In the genomic region with DNA sequence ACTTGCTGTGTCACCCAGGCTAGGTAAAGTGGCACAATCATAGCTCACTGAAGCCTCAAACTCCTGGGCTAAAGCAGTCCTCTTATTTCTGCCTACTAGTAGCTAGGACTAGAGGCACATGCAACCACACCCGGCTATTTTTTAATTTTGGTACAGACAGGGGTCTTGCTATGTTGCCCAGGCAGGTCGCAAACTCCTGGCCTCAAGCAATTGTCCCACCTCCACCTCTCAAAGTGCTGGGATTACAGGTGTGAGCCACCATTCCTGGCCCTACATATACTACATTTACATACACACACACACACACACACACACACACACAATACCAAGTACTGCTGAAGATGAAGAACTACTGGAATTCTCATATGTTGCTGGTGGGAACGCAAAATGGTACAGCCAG, we compare ENCODE assay signal across 30 cellular contexts. TPM values are rescaled to one million over a fixed set of nuclear protein-coding genes. Genes with fewer than 3 reads are reported as not detected.
"Had no signal": no experiment of that assay in that cellular context is flagged by ENCODE, and none has a peak within 500 bp of the region (broad histone marks: within the 10 kb centered on the region; RNA-seq: fewer than 3 reads in every experiment).

No MANE protein-coding gene starts in this region.

- H3K27me3 ChIP-seq: stomach, suprapubic skin, testis, thyroid gland, tibial artery, tibial nerve, transverse colon, upper lobe of left lung, upper lobe of right lung, uterus, vagina had no signal

- H3K9me3 Mint-ChIP-seq: stimulated activated effector memory CD8-positive, alpha-beta T cell treated with anti-CD3 and anti-CD28 coated beads, Interleukin-12 subunit alpha, Interleukin-12 subunit beta, amount 100 ng/mL, for 72 hours; stimulated activated memory B cell treated with anti-CD40 and anti-IgM and Interleukin-4, amounts not matched to agents 10 μg/mL and 1 μg/mL and 100 μg/mL, for 72 hours; stimulated activated naive B cell treated with anti-CD40 and anti-IgM and Interleukin-4, amounts not matched to agents 10 μg/mL and 1 μg/mL and 100 μg/mL, for 72 hours; stimulated activated naive CD8-positive, alpha-beta T cell treated with anti-CD3 and anti-CD28 coated beads, Interleukin-15, amount 100 ng/mL, for 72 hours; stimulated activated naive CD8-positive, alpha-beta T cell treated with anti-CD3 and anti-CD28 coated beads, Interleukin-15, Interleukin-2, amounts not matched to agents 100 ng/mL and 50 ng/mL, for 24 hours; type B pancreatic cell had no signal

- H3K9me3 ChIP-seq: stomach, suprapubic skin, testis, thoracic aorta, thyroid gland, tibial artery, tibial nerve, transverse colon, upper lobe of left lung, upper lobe of right lung, uterus, vagina had no signal

- ATAC-seq: stimulated activated effector memory CD8-positive, alpha-beta T cell treated with anti-CD3 and anti-CD28 coated beads, Interleukin-12 subunit alpha, Interleukin-12 subunit beta, amount 100 ng/mL, for 72 hours; stimulated activated memory B cell treated with anti-CD40 and anti-IgM and Interleukin-4, amounts not matched to agents 10 μg/mL and 1 μg/mL and 100 μg/mL, for 72 hours; stimulated activated naive B cell treated with anti-CD40 and anti-IgM and Interleukin-4, amounts not matched to agents 10 μg/mL and 1 μg/mL and 100 μg/mL, for 72 hours; stimulated activated naive CD8-positive, alpha-beta T cell treated with anti-CD3 and anti-CD28 coated beads, Interleukin-15, amount 100 ng/mL, for 72 hours; stimulated activated naive CD8-positive, alpha-beta T cell treated with anti-CD3 and anti-CD28 coated beads, Interleukin-15, Interleukin-2, amounts not matched to agents 100 U/mL and 50 U/mL, for 24 hours; upper lobe of right lung had no signal

- H3K36me3 Mint-ChIP-seq: stimulated activated effector memory CD8-positive, alpha-beta T cell treated with anti-CD3 and anti-CD28 coated beads, Interleukin-12 subunit alpha, Interleukin-12 subunit beta, amount 100 ng/mL, for 72 hours; stimulated activated memory B cell treated with anti-CD40 and anti-IgM and Interleukin-4, amounts not matched to agents 10 μg/mL and 1 μg/mL and 100 μg/mL, for 72 hours; stimulated activated naive B cell treated with anti-CD40 and anti-IgM and Interleukin-4, amounts not matched to agents 10 μg/mL and 1 μg/mL and 100 μg/mL, for 72 hours; type B pancreatic cell had no signal

- H3K27ac Mint-ChIP-seq: stimulated activated effector memory CD8-positive, alpha-beta T cell treated with anti-CD3 and anti-CD28 coated beads, Interleukin-12 subunit alpha, Interleukin-12 subunit beta, amount 100 ng/mL, for 72 hours; stimulated activated memory B cell treated with anti-CD40 and anti-IgM and Interleukin-4, amounts not matched to agents 10 μg/mL and 1 μg/mL and 100 μg/mL, for 72 hours; stimulated activated naive B cell treated with anti-CD40 and anti-IgM and Interleukin-4, amounts not matched to agents 10 μg/mL and 1 μg/mL and 100 μg/mL, for 72 hours; stimulated activated naive CD8-positive, alpha-beta T cell treated with anti-CD3 and anti-CD28 coated beads, Interleukin-15, amount 100 ng/mL, for 72 hours; stimulated activated naive CD8-positive, alpha-beta T cell treated with anti-CD3 and anti-CD28 coated beads, Interleukin-15, Interleukin-2, amounts not matched to agents 100 ng/mL and 50 ng/mL, for 24 hours; type B pancreatic cell had no signal

- H3K4me3 Mint-ChIP-seq: stimulated activated effector memory CD8-positive, alpha-beta T cell treated with anti-CD3 and anti-CD28 coated beads, Interleukin-12 subunit alpha, Interleukin-12 subunit beta, amount 100 ng/mL, for 72 hours; stimulated activated memory B cell treated with anti-CD40 and anti-IgM and Interleukin-4, amounts not matched to agents 10 μg/mL and 1 μg/mL and 100 μg/mL, for 72 hours; stimulated activated naive B cell treated with anti-CD40 and anti-IgM and Interleukin-4, amounts not matched to agents 10 μg/mL and 1 μg/mL and 100 μg/mL, for 72 hours; stimulated activated naive CD8-positive, alpha-beta T cell treated with anti-CD3 and anti-CD28 coated beads, Interleukin-15, amount 100 ng/mL, for 72 hours; stimulated activated naive CD8-positive, alpha-beta T cell treated with anti-CD3 and anti-CD28 coated beads, Interleukin-15, Interleukin-2, amounts not matched to agents 100 ng/mL and 50 ng/mL, for 24 hours; type B pancreatic cell had no signal

- H3K4me1 Mint-ChIP-seq: stimulated activated effector memory CD8-positive, alpha-beta T cell treated with anti-CD3 and anti-CD28 coated beads, Interleukin-12 subunit alpha, Interleukin-12 subunit beta, amount 100 ng/mL, for 72 hours; stimulated activated memory B cell treated with anti-CD40 and anti-IgM and Interleukin-4, amounts not matched to agents 10 μg/mL and 1 μg/mL and 100 μg/mL, for 72 hours; stimulated activated naive B cell treated with anti-CD40 and anti-IgM and Interleukin-4, amounts not matched to agents 10 μg/mL and 1 μg/mL and 100 μg/mL, for 72 hours; stimulated activated naive CD8-positive, alpha-beta T cell treated with anti-CD3 and anti-CD28 coated beads, Interleukin-15, amount 100 ng/mL, for 72 hours had no signal

- DNase-seq: stimulated activated CD4-positive, alpha-beta T cell treated with anti-CD3 and anti-CD28 coated beads, Interleukin-2, amount 100 ng/mL, for 48 hours; stimulated activated CD4-positive, alpha-beta T cell treated with anti-CD3 and anti-CD28 coated beads, Interleukin-4, amount 100 ng/mL, for 1 hour; stimulated activated CD4-positive, alpha-beta T cell treated with anti-CD3 and anti-CD28 coated beads, Interleukin-4, amount 100 ng/mL, for 24 hours; stimulated activated CD4-positive, alpha-beta T cell treated with anti-CD3 and anti-CD28 coated beads, Interleukin-4, amount 100 ng/mL, for 4 hours; stimulated activated CD8-positive, alpha-beta memory T cell treated with anti-CD3 and anti-CD28 coated beads, Interleukin-4, amount 100 ng/mL, for 48 hours; stimulated activated naive B cell treated with anti-CD40 and anti-IgM and Interleukin-4, amounts not matched to agents 10 μg/mL and 1 μg/mL and 100 μg/mL, for 72 hours; stimulated activated naive CD4-positive, alpha-beta T cell; stimulated activated naive CD4-positive, alpha-beta T cell treated with Interleukin-2 at 50 U/mL for 16 hours; stimulated activated naive CD8-positive, alpha-beta T cell treated with anti-CD3 and anti-CD28 coated beads, Interleukin-15, amount 100 ng/mL, for 72 hours; stimulated activated naive CD8-positive, alpha-beta T cell treated with anti-CD3 and anti-CD28 coated beads, Interleukin-15, Interleukin-2, amounts not matched to agents 100 U/mL and 50 U/mL, for 24 hours; stomach; substantia nigra; testis; thyroid gland; tibial artery; transverse colon; trophoblast cell; upper lobe of left lung; upper lobe of right lung; uterus had no signal

- H3K27me3 Mint-ChIP-seq: stimulated activated memory B cell treated with anti-CD40 and anti-IgM and Interleukin-4, amounts not matched to agents 10 μg/mL and 1 μg/mL and 100 μg/mL, for 72 hours; stimulated activated naive B cell treated with anti-CD40 and anti-IgM and Interleukin-4, amounts not matched to agents 10 μg/mL and 1 μg/mL and 100 μg/mL, for 72 hours; stimulated activated naive CD8-positive, alpha-beta T cell treated with anti-CD3 and anti-CD28 coated beads, Interleukin-15, Interleukin-2, amounts not matched to agents 100 ng/mL and 50 ng/mL, for 24 hours; type B pancreatic cell had no signal

- H3K4me1 ChIP-seq: stomach, suprapubic skin, testis, thyroid gland, transverse colon, upper lobe of left lung, upper lobe of right lung, uterus, vagina had no signal

- H3K36me3 ChIP-seq: stomach, suprapubic skin, thoracic aorta, thyroid gland, tibial artery, tibial nerve, transverse colon, upper lobe of left lung, upper lobe of right lung, uterus, vagina had no signal

- H3K4me3 ChIP-seq: stomach, suprapubic skin, testis, thoracic aorta, thyroid gland, tibial artery, tibial nerve, transverse colon, upper lobe of left lung, upper lobe of right lung, uterus, vagina had no signal

- H3K27ac ChIP-seq: stomach, suprapubic skin, testis, thoracic aorta, thyroid gland, tibial artery, tibial nerve, transverse colon, upper lobe of left lung, upper lobe of right lung, uterus, vagina had no signal

RNA-seq across cellular contexts. Expression of a gene that starts 26.9 kb away (rescaled TPM):
- total RNA-seq: subcutaneous adipose tissue, suprapubic skin, temporal lobe, testis, thoracic aorta, thyroid gland, tibial nerve, upper lobe of right lung, uterus, vagina had no signal
